21 cellular contexts compared by ENCODE assay signal in the genomic region with DNA sequence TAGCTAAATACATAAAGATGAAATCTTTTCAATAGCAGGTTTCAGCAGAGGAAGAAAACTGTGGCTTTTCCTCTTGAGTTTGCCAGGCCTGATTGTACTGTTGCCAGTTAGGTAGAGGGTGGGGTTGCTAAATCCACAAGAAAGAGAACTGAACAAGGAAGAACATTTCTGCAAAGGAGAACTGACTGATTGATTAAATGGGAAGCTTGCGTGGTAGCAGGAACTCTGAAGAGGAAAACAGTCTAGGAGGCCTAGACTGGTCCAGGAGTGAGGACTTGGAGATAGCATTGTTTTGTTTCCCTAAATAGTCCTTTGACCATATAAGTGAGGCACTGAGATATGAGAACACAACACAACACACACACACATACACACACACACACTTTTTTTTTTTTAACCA. TPM values are rescaled to one million over a fixed set of nuclear protein-coding genes. Genes with fewer than 3 reads are reported as not detected.
"Had no signal": no experiment of that assay in that cellular context is flagged by ENCODE, and none has a peak within 500 bp of the region (broad histone marks: within the 10 kb centered on the region; RNA-seq: fewer than 3 reads in every experiment).

No MANE protein-coding gene starts in this region.

- H3K4me3 ChIP-seq: gastroesophageal sphincter, heart right ventricle, right lobe of liver, testis had no signal

- H3K27ac Mint-ChIP-seq: activated T-helper 17 cell treated with anti-CD3 and anti-CD28 coated beads, Interleukin-2, amount 50 U/mL, for 72 hours; endodermal cell; memory B cell; nephron; T-cell had no signal

- H3K4me3 Mint-ChIP-seq: activated T-helper 17 cell treated with anti-CD3 and anti-CD28 coated beads, Interleukin-2, amount 50 U/mL, for 72 hours; endodermal cell; memory B cell; nephron; T-cell had no signal

- H3K27me3 ChIP-seq: gastroesophageal sphincter, heart right ventricle, right lobe of liver, testis had no signal

- H3K36me3 ChIP-seq: gastroesophageal sphincter, heart right ventricle, right lobe of liver had no signal

- ATAC-seq: activated T-helper 17 cell treated with anti-CD3 and anti-CD28 coated beads, Interleukin-2, amount 50 U/mL, for 72 hours; gastroesophageal sphincter; left cardiac atrium; right lobe of liver; stimulated activated naive CD8-positive, alpha-beta T cell treated with anti-CD3 and anti-CD28 coated beads, Interleukin-15, Interleukin-2, amounts not matched to agents 100 U/mL and 50 U/mL, for 24 hours; T-cell had no signal

- H3K4me1 ChIP-seq: gastroesophageal sphincter, testis had no signal

- DNase-seq: activated CD4-positive, alpha-beta T cell treated with anti-CD3 and anti-CD28 coated beads for 1 hour; activated CD4-positive, alpha-beta T cell treated with anti-CD3 and anti-CD28 coated beads, Interleukin-2, amount 50 U/mL, for 4 hours; activated naive CD4-positive, alpha-beta T cell treated with Interleukin-2 at 50 U/mL for 16 hours; activated T-cell treated with anti-CD3 and anti-CD28 coated beads for 4 hours; aorta; cerebellar nuclear complex; endodermal cell; erythroblast; heart right ventricle; left cardiac atrium; nucleus accumbens; right lobe of liver; stimulated activated naive CD8-positive, alpha-beta T cell treated with anti-CD3 and anti-CD28 coated beads, Interleukin-15, Interleukin-2, amounts not matched to agents 100 U/mL and 50 U/mL, for 24 hours; T-cell; T-helper 9 cell; testis had no signal

- H3K36me3 Mint-ChIP-seq: memory B cell, T-cell had no signal

- H3K9me3 Mint-ChIP-seq: activated T-helper 17 cell treated with anti-CD3 and anti-CD28 coated beads, Interleukin-2, amount 50 U/mL, for 72 hours; endodermal cell; memory B cell; nephron; T-cell had no signal

- H3K27ac ChIP-seq: gastroesophageal sphincter, heart right ventricle, right lobe of liver, testis had no signal

- H3K4me1 Mint-ChIP-seq: activated T-helper 17 cell treated with anti-CD3 and anti-CD28 coated beads, Interleukin-2, amount 50 U/mL, for 72 hours; memory B cell; T-cell had no signal

- H3K27me3 Mint-ChIP-seq: activated T-helper 17 cell treated with anti-CD3 and anti-CD28 coated beads, Interleukin-2, amount 50 U/mL, for 72 hours had no signal

- H3K9me3 ChIP-seq: gastroesophageal sphincter, heart right ventricle, right lobe of liver, testis had no signal

RNA-seq across cellular contexts. Expression of gene LRRC36, which starts 18.8 kb away (rescaled TPM):
- total RNA-seq: left cardiac atrium, right lobe of liver, T-cell had no signal

RNA-seq across cellular contexts. Expression of gene KCTD19, which starts 18.9 kb away (rescaled TPM):
- total RNA-seq: heart right ventricle, posterior vena cava, right lobe of liver, T-cell had no signal
